ENCODE assay signal across 25 cellular contexts in the genomic region with DNA sequence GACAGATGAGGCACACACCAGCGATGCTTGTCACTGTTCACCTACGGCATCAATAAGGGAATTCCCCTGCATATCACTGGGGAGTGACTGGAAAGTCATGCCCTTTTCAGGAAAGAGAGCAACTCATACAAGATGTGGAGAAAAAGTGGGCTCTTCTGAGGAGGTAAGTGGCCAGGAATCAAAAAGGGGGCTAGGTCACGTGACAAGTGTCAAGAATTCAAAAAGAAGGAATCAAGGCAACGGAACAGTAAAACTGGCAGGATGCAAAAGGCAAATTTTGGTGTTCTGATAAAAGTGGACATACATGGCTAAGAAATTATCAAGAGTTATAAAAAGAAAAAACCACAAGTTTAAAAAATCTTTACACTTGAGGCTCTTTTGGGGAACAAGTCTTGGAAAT.
"Had no signal": no experiment of that assay in that cellular context is flagged by ENCODE, and none has a peak within 500 bp of the region (broad histone marks: within the 10 kb centered on the region; RNA-seq: fewer than 3 reads in every experiment).

No MANE protein-coding gene starts in this region.

- FAIRE-seq: islet of Langerhans, kidney, urothelium cell line had no signal

- H3K36me3 ChIP-seq: left ventricle myocardium inferior, ovary, right atrium auricular region, right lobe of liver, thyroid gland, transverse colon, upper lobe of right lung had no signal

- DNase-seq: hypothalamus; immature natural killer cell; kidney; left ventricle myocardium inferior; mesendoderm; naive B cell; natural killer cell; ovary; right lobe of liver; stimulated activated CD4-positive, alpha-beta T cell treated with anti-CD3 and anti-CD28 coated beads, Interleukin-1b, Interleukin-23, amount 100 ng/mL, for 48 hours; stimulated activated CD4-positive, alpha-beta T cell treated with anti-CD3 and anti-CD28 coated beads, Interleukin-2, amount 100 ng/mL, for 48 hours; stimulated activated CD4-positive, alpha-beta T cell treated with anti-CD3 and anti-CD28 coated beads, Interleukin-4, amount 100 ng/mL, for 4 hours; stimulated activated CD8-positive, alpha-beta memory T cell treated with anti-CD3 and anti-CD28 coated beads, Interleukin-4, amount 100 ng/mL, for 48 hours; stimulated activated naive CD8-positive, alpha-beta T cell treated with anti-CD3 and anti-CD28 coated beads, Interleukin-15, Interleukin-2, amounts not matched to agents 100 U/mL and 50 U/mL, for 24 hours; stomach; testis; thyroid gland; transverse colon; upper lobe of right lung had no signal

- H3K9me3 ChIP-seq: left ventricle myocardium inferior, ovary, right atrium auricular region, right lobe of liver, stomach, testis, thyroid gland, transverse colon, upper lobe of right lung had no signal

- H3K27ac ChIP-seq: left ventricle myocardium inferior, ovary, right atrium auricular region, right lobe of liver, stomach, testis, thyroid gland, transverse colon, upper lobe of right lung had no signal

- ATAC-seq: natural killer cell; stimulated activated memory B cell treated with anti-CD40 and anti-IgM and Interleukin-4, amounts not matched to agents 10 μg/mL and 1 μg/mL and 100 μg/mL, for 72 hours; stimulated activated naive CD8-positive, alpha-beta T cell treated with anti-CD3 and anti-CD28 coated beads, Interleukin-15, Interleukin-2, amounts not matched to agents 100 U/mL and 50 U/mL, for 24 hours; upper lobe of right lung had no signal

- H3K4me2 ChIP-seq: smooth muscle cell had no signal

- H3K4me3 ChIP-seq: left ventricle myocardium inferior, lung, ovary, right atrium auricular region, right lobe of liver, smooth muscle cell, stomach, testis, thyroid gland, transverse colon, upper lobe of right lung had no signal

- H3K27me3 ChIP-seq: ovary, right atrium auricular region, right lobe of liver, stomach, testis, thyroid gland, transverse colon, upper lobe of right lung had no signal

- H3K4me1 ChIP-seq: left ventricle myocardium inferior, right atrium auricular region, right lobe of liver, stomach, transverse colon, upper lobe of right lung had no signal
